Comparison of ENCODE assay signal across 8 cellular contexts in the genomic region with DNA sequence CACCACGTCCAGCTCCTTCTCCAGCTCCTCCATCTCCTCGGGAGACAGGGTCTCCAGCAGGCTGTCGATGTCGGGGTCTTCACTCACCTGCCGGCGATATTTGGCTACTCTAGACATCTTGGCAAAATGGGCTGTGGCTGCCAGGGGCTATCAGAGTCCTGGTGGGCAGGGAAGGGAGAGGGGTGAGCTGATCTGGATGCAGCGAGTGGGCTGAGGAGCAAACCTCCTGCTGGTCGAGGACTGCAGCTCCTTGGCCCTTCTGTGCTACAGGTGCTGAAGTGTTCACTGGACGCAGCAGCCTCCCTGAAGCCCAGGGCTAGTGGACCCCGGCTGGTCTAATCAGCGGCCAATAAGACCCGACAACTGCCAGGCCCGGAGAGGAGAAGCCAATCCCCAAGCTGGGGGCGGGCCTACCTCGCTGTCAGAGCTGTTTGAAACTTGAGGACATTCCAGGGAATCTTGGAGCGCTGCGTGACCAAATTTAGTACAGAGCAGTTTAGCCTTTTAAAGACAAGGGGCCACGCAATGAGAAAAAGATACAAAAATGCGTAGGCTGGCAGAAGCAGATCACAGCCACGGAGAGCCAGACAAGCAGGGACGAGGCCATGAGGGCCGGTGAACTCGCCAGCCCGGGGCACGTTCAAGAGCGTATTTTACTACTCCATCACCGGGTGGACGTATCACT. TPM values are rescaled to one million over a fixed set of nuclear protein-coding genes. Genes with fewer than 3 reads are reported as not detected.
DNase-seq lines count a peak whose midpoint lies in the region; ATAC-seq, FAIRE-seq and TF ChIP-seq lines count a peak whose summit lies in the region.

A gene (minus strand): TSS at position 325 of the 685 bp plus-strand sequence. CDS start 208 bp downstream, at position 117.

- TF ChIP-seq CTCF in CD14-positive monocyte (IDR thresholded peaks at IDR 0.05): no peak
- peak in 1 of 6 experiments; percentile 22 for TF ChIP-seq CTCF in adrenal gland (IDR thresholded peaks at IDR 0.05)
- no peak for TF ChIP-seq CTCF in cardiac muscle cell (IDR thresholded peaks at IDR 0.05; ENCODE audit: low read depth, low read length)

- H3K27ac Mint-ChIP-seq in CD14-positive monocyte: peak within 1 kb of the TSS in 1 of 7 donors; percentile 22

- peaks cover 40 to 48% (median 46%) of the 10 kb centered on the region in 3 donors for H3K27me3 Mint-ChIP-seq in CD14-positive monocyte (ENCODE audit: low read depth in 3 of 3)

- intact Hi-C loops in CD14-positive monocyte (cut with micrococcal nuclease): no loop called here
- intact Hi-C loops in adrenal gland (cut with DNase I): no loop called here

- no peaks in the 10 kb centered on the region for H4K20me1 ChIP-seq in Karpas-422 (ENCODE audit: insufficient read depth, low read depth, low read length)

- peak within 1 kb of the TSS; percentile 50; the same call in 1 of the 2 replicates for H2AFZ ChIP-seq in Karpas-422 (ENCODE audit: low read length)
- H2AFZ ChIP-seq in neuron (ENCODE audit: low read depth, low read length): peak within 1 kb of the TSS; percentile 39

- no peak within 1 kb of the TSS for H3K4me2 ChIP-seq in Karpas-422 (ENCODE audit: low read depth, low read length, poor library complexity, severe bottlenecking)

- H3K9me3 ChIP-seq in Karpas-422 (ENCODE audit: low read length) (no peaks in the 10 kb centered on the region), adrenal gland (replicated peaks in 1 of 3) (no peaks in the 10 kb centered on the region), cardiac muscle cell (ENCODE audit: low read depth) (no peaks in the 10 kb centered on the region), neuron (ENCODE audit: low read length) (no peaks in the 10 kb centered on the region)

- peaks cover 0 to 14% (median 2%) of the 10 kb centered on the region in 7 donors for H3K9me3 Mint-ChIP-seq in CD14-positive monocyte

- ATAC-seq in HG03469 (IDR thresholded peaks at IDR 0.05; ENCODE audit: unreplicated experiment): no peak

- no peak within 1 kb of the TSS for H3K9ac ChIP-seq in Karpas-422 (ENCODE audit: low read length)

- DNase-seq in CD14-positive monocyte (ENCODE audit: low spot score): no peak
- DNase-seq in Karpas-422: no peak
- peak; percentile 78 to 96 (median 94) for DNase-seq in adrenal gland
- DNase-seq in cardiac muscle cell (ENCODE audit: low read depth in 1 of 2, low spot score in 1 of 2): peak; percentile 92 to 98
- DNase-seq in GM19239 (ENCODE audit: insufficient read length, low spot score): no peak
- DNase-seq in NCI-H2171 (lab: John Stamatoyannopoulos, UW): no peak

- H3K4me3 Mint-ChIP-seq in CD14-positive monocyte: peak within 1 kb of the TSS; percentile 71 to 89

- H3K4me1 ChIP-seq in Karpas-422 (ENCODE audit: low read length): 0 out of 2 replicates have a peak, but pooled peaks cover 2% of the 10 kb centered on the region
- H3K4me1 ChIP-seq in adrenal gland (replicated peaks in 1 of 2): peaks cover 14 to 40% of the 10 kb centered on the region in 2 donors
- peaks cover 47% of the 10 kb centered on the region for H3K4me1 ChIP-seq in cardiac muscle cell (ENCODE audit: low read depth)
- peaks cover 23% of the 10 kb centered on the region for H3K4me1 ChIP-seq in neuron (ENCODE audit: insufficient read depth, low read length)

- H3K27me3 ChIP-seq in Karpas-422 (ENCODE audit: low read length): no peaks in the 10 kb centered on the region
- no peaks in the 10 kb centered on the region for H3K27me3 ChIP-seq in adrenal gland
- H3K27me3 ChIP-seq in cardiac muscle cell: no peaks in the 10 kb centered on the region
- H3K27me3 ChIP-seq in neuron (ENCODE audit: insufficient read depth, low read length): peaks cover 38% of the 10 kb centered on the region

- peaks cover 14% of the 10 kb centered on the region for H3K4me1 Mint-ChIP-seq in CD14-positive monocyte

- no peak within 1 kb of the TSS for H3K4me3 ChIP-seq in Karpas-422 (ENCODE audit: low read length)
- peak within 1 kb of the TSS in 3 of 4 donors; percentile 34 to 80 (median 66) for H3K4me3 ChIP-seq in adrenal gland
- peak within 1 kb of the TSS; percentile 56 for H3K4me3 ChIP-seq in cardiac muscle cell
- peak within 1 kb of the TSS; percentile 41 for H3K4me3 ChIP-seq in neuron (ENCODE audit: low read length)

- WGBS in adrenal gland, 4 donors: 1 to 4% (median 3%) methylated on average over 23 to 28 of the region's 28 CpGs

- H3K36me3 Mint-ChIP-seq in CD14-positive monocyte: no peaks in the 10 kb centered on the region

- no peaks in the 10 kb centered on the region for H3K36me3 ChIP-seq in Karpas-422 (ENCODE audit: insufficient read depth, low read length)
- H3K36me3 ChIP-seq in adrenal gland (replicated peaks in 1 of 2): no peaks in the 10 kb centered on the region
- peaks cover 3% of the 10 kb centered on the region for H3K36me3 ChIP-seq in cardiac muscle cell
- no peaks in the 10 kb centered on the region for H3K36me3 ChIP-seq in neuron (ENCODE audit: insufficient read depth, low read length)

- FAIRE-seq in GM19239 (lab: Jason Lieb, UNC): no peak

- TF ChIP-seq POLR2A in adrenal gland (IDR thresholded peaks at IDR 0.05): peak; percentile 31 to 93

- no peaks in the 10 kb centered on the region for H3K79me2 ChIP-seq in Karpas-422 (ENCODE audit: low read length)

- no peak within 1 kb of the TSS for H3K27ac ChIP-seq in Karpas-422 (ENCODE audit: low read length)
- peak within 1 kb of the TSS in 4 of 5 donors; percentile 58 to 96 (median 74) for H3K27ac ChIP-seq in adrenal gland
- H3K27ac ChIP-seq in cardiac muscle cell: peak within 1 kb of the TSS; percentile 100

- H3K9me2 ChIP-seq in Karpas-422 (replicated peaks; ENCODE audit: insufficient read depth, low read length): no peaks in the 10 kb centered on the region

RNA-seq across cellular contexts. Expression of the gene that starts here (rescaled TPM):
- polyA plus RNA-seq in CD14-positive monocyte: not detected
- total RNA-seq in Karpas-422 (2014; rRNA removed; shearing (Covaris generic); ENCODE audit: low replicate concordance): not detected in 2 replicates
- 100 to 1,000 TPM in 2 of 8 donors, 10 to 100 TPM in 5, 1 to 10 TPM in 1; 7.4 to 171 (median 76.1) TPM for total RNA-seq in adrenal gland
- 100 to 1,000 TPM in 2 of 3 donors, 10 to 100 TPM in 1; 26.9 to 131 (median 108) TPM for polyA plus RNA-seq in adrenal gland
- total RNA-seq in cardiac muscle cell: 48.3 and 75.6 TPM in 2 replicates
- polyA plus RNA-seq in cardiac muscle cell: 27.4 and 47.9 TPM in 2 replicates

Comparison
In these comparisons a context has a peak if more than half of its experiments do, and no peak if none do; other contexts are left out.
1. RNA of the gene that starts here (polyA plus RNA-seq): 26.9 to 131 TPM in adrenal gland and 27.4 to 47.9 TPM in cardiac muscle cell; not detected in CD14-positive monocyte; every median in the first group is over 10 times any median in the second.
2. DNase-seq: peak in adrenal gland (7 of 7) and cardiac muscle cell (2 of 2); none in CD14-positive monocyte (single experiment), Karpas-422 (single experiment), GM19239 (single experiment) and NCI-H2171 (single experiment).